ENCODE assay signal across 19 cellular contexts in genomic region chr1:6867688-6868370, GRCh38.
DNase-seq lines count a peak whose midpoint lies in the region; ATAC-seq and TF ChIP-seq lines count a peak whose summit lies in the region.
"Had no signal": no experiment of that assay in that cellular context is flagged by ENCODE, and none has a peak within 500 bp of the region (broad histone marks: within the 10 kb centered on the region; RNA-seq: fewer than 3 reads in every experiment).

No MANE protein-coding gene starts in this region.

- no peaks in the 10 kb centered on the region for H3K9me3 Mint-ChIP-seq in mesothelial cell of epicardium
- H3K9me3 Mint-ChIP-seq: CD4-positive, alpha-beta memory T cell; stimulated activated naive B cell treated with anti-CD40 and anti-IgM and Interleukin-4, amounts not matched to agents 10 μg/mL and 1 μg/mL and 100 μg/mL, for 72 hours had no signal

- intact Hi-C loops in left lung (cut with DNase I), result no loop called here

- H3K27me3 ChIP-seq in left lung, result no peaks in the 10 kb centered on the region
- H3K27me3 ChIP-seq: esophagus muscularis mucosa, heart right ventricle had no signal

- peaks cover 0 to 11% of the 10 kb centered on the region in 2 donors for H3K4me1 ChIP-seq in left lung

- no peaks in the 10 kb centered on the region for H3K9me3 ChIP-seq in left lung
- H3K9me3 ChIP-seq: esophagus muscularis mucosa, heart right ventricle had no signal

- in situ Hi-C loops in ACHN (cut with HindIII; ENCODE audit: low pct_ligation_motif_present, low pct_unique_long_range_greater_than_20kb, low sequenced_read_pairs), result no loop called here

- no peaks in the 10 kb centered on the region for H3K36me3 ChIP-seq in left lung

- peak overlapping the region; percentile 33 to 58 for H3K27ac ChIP-seq in coronary artery
- no peak overlapping the region for H3K27ac ChIP-seq in left lung
- H3K27ac ChIP-seq: esophagus muscularis mucosa, heart right ventricle had no signal

- peak overlapping the region; percentile 74 for H3K27ac Mint-ChIP-seq in mesothelial cell of epicardium
- H3K27ac Mint-ChIP-seq: activated CD4-positive, alpha-beta T cell treated with anti-CD3 and anti-CD28 coated beads for 36 hours; stimulated activated naive B cell treated with anti-CD40 and anti-IgM and Interleukin-4, amounts not matched to agents 10 μg/mL and 1 μg/mL and 100 μg/mL, for 72 hours had no signal

- ATAC-seq in GM18861 (IDR thresholded peaks at IDR 0.05; ENCODE audit: unreplicated experiment) (no peak), left lung (no peak)
- ATAC-seq: activated CD4-positive, alpha-beta T cell treated with anti-CD3 and anti-CD28 coated beads for 36 hours; heart right ventricle; stimulated activated naive B cell treated with anti-CD40 and anti-IgM and Interleukin-4, amounts not matched to agents 10 μg/mL and 1 μg/mL and 100 μg/mL, for 72 hours had no signal

- H3K27me3 Mint-ChIP-seq in mesothelial cell of epicardium (ENCODE audit: low read depth), result no peaks in the 10 kb centered on the region
- H3K27me3 Mint-ChIP-seq: activated CD4-positive, alpha-beta T cell treated with anti-CD3 and anti-CD28 coated beads for 36 hours; CD4-positive, alpha-beta memory T cell; stimulated activated naive B cell treated with anti-CD40 and anti-IgM and Interleukin-4, amounts not matched to agents 10 μg/mL and 1 μg/mL and 100 μg/mL, for 72 hours had no signal

- peaks cover 7% of the 10 kb centered on the region for H3K36me3 Mint-ChIP-seq in mesothelial cell of epicardium

- no peak overlapping the region for H3K4me3 Mint-ChIP-seq in mesothelial cell of epicardium
- H3K4me3 Mint-ChIP-seq: activated CD4-positive, alpha-beta T cell treated with anti-CD3 and anti-CD28 coated beads for 36 hours; stimulated activated naive B cell treated with anti-CD40 and anti-IgM and Interleukin-4, amounts not matched to agents 10 μg/mL and 1 μg/mL and 100 μg/mL, for 72 hours had no signal

- peak; percentile 24 for DNase-seq in ACHN
- no peak for DNase-seq in LNCaP clone FGC (ENCODE audit: low read depth)
- DNase-seq in coronary artery (ENCODE audit: low spot score), result no peak
- no peak for DNase-seq in mesothelial cell of epicardium (ENCODE audit: low spot score in 2 of 2, unreplicated experiment in 2 of 2)
- no peak for DNase-seq in medulla oblongata (ENCODE audit: extremely low spot score)
- DNase-seq in SIG-M5 (lab: John Stamatoyannopoulos, UW), result no peak
- DNase-seq in left lung, result no peak
- DNase-seq: activated CD4-positive, alpha-beta T cell treated with anti-CD3 and anti-CD28 coated beads for 36 hours; activated CD8-positive, alpha-beta memory T cell treated with anti-CD3 and anti-CD28 coated beads, Interleukin-2, amount 50 U/mL, for 4 hours; activated naive CD4-positive, alpha-beta T cell treated with Interleukin-2 at 50 U/mL for 16 hours; CD4-positive, alpha-beta memory T cell; heart right ventricle; kidney glomerular epithelial cell; NCI-H1436; posterior cingulate gyrus; Right ventricle myocardium superior; stimulated activated naive B cell treated with anti-CD40 and anti-IgM and Interleukin-4, amounts not matched to agents 10 μg/mL and 1 μg/mL and 100 μg/mL, for 72 hours had no signal

- H3K4me1 Mint-ChIP-seq in mesothelial cell of epicardium, result peaks cover 42% of the 10 kb centered on the region

- TF ChIP-seq CTCF in LNCaP clone FGC (IDR thresholded peaks at IDR 0.05; ENCODE audit: control insufficient read depth, extremely low read depth, insufficient read depth) (peak; percentile 19; the same call in 1 of the 2 replicates), coronary artery (IDR thresholded peaks at IDR 0.05) (no peak), mesothelial cell of epicardium (IDR thresholded peaks at IDR 0.05; ENCODE audit: unreplicated experiment) (no peak), left lung (IDR thresholded peaks at IDR 0.05) (no peak)

- H3K4me3 ChIP-seq in LNCaP clone FGC (ENCODE audit: low read depth, low read length), result no peak overlapping the region
- no peak overlapping the region for H3K4me3 ChIP-seq in coronary artery
- no peak overlapping the region for H3K4me3 ChIP-seq in left lung
- H3K4me3 ChIP-seq: esophagus muscularis mucosa, heart right ventricle had no signal

Comparison
In these comparisons a context has a peak if more than half of its experiments do, and no peak if none do; other contexts are left out.
1. H3K27ac ChIP-seq: peak in coronary artery (2 of 2); none in left lung (0 of 2).